Comparison of ENCODE assay signal across 8 cellular contexts in the genomic region with DNA sequence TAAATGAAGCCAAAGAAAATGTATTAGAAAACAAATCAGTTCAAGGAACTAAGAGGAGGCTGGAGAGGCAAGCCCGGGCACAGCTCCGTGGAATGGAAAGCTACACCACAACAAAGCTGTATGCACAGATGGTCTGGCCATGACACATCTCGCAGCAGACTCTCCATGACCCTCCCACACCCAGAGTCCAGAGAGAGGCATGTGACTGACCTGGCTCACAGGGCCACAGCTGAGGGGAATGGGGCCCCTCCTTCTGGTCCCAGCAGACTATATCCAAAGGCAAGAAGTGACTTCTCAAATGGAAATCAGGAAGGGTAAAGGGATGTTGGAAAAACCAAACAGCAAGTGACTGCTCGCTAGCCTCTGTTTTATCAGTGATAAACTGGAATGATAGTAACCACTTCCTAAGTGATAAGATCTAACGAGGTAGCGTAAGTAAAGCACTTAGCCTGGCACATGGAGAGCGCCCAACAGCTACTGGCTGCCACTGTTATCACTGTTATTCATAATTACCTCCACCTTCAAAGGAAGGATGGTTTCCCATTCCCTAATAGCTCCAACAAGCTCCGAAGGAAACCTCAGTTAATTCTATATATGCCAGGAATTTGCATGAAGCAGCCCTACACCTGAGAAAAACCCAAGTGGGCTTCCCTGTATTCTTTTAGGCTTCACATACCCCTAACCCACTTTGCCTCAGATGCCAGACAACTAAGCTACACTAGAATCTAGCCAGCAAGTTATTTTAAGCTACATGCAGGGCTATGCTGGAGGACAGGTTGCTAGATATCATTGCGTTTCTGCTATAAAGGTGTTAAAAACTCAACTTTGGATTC. TPM values are rescaled to one million over a fixed set of nuclear protein-coding genes. Genes with fewer than 3 reads are reported as not detected.
DNase-seq lines count a peak whose midpoint lies in the region; ATAC-seq, FAIRE-seq and TF ChIP-seq lines count a peak whose summit lies in the region.

No MANE protein-coding gene starts in this region.

- CTCF ChIA-PET in AG04449 (lab: Yijun Ruan, JAX), result interaction anchor here (0.6 to 4.9 kb wide), 7 partner anchors 8 to 151 kb away, joined by 3 to 22 read pairs (median 6); a partner anchor contains a TSS
- CTCF ChIA-PET in activated CD8-positive, alpha-beta memory T cell treated with anti-CD3 and anti-CD28 coated beads, Interleukin-2, amount 10 ng/mL, durations not matched to agents 7 days and 5 days (lab: Charles Lee), result interaction anchor here (0.6 to 1.6 kb wide), 5 partner anchors 9 to 159 kb away, joined by 3 to 4 read pairs (median 3); no protein-coding TSS in a partner anchor

- no peak overlapping the region for H3K27ac ChIP-seq in transverse colon

- H3K27me3 Mint-ChIP-seq in T-helper 2 cell treated with Interferon-gamma antibody and Interleukin-4, amounts not matched to agents 5 μg/mL and 100 μg/mL, for 36 hours (ENCODE audit: low read depth), result no peaks in the 10 kb centered on the region
- H3K27me3 Mint-ChIP-seq in activated CD8-positive, alpha-beta memory T cell treated with anti-CD3 and anti-CD28 coated beads, Interleukin-2, amount 10 ng/mL, durations not matched to agents 7 days and 5 days, result no peaks in the 10 kb centered on the region

- H3K4me1 Mint-ChIP-seq in T-helper 2 cell treated with Interferon-gamma antibody and Interleukin-4, amounts not matched to agents 5 μg/mL and 100 μg/mL, for 36 hours (ENCODE audit: low read depth), result peaks cover 68% of the 10 kb centered on the region
- peaks cover 68% of the 10 kb centered on the region for H3K4me1 Mint-ChIP-seq in activated CD8-positive, alpha-beta memory T cell treated with anti-CD3 and anti-CD28 coated beads, Interleukin-2, amount 10 ng/mL, durations not matched to agents 7 days and 5 days

- peak overlapping the region; percentile 49 for H3K4me3 Mint-ChIP-seq in T-helper 2 cell treated with Interferon-gamma antibody and Interleukin-4, amounts not matched to agents 5 μg/mL and 100 μg/mL, for 36 hours
- no peak overlapping the region for H3K4me3 Mint-ChIP-seq in activated CD8-positive, alpha-beta memory T cell treated with anti-CD3 and anti-CD28 coated beads, Interleukin-2, amount 10 ng/mL, durations not matched to agents 7 days and 5 days

- H3K4me1 ChIP-seq in transverse colon, result peaks cover 0 to 2% (median 0%) of the 10 kb centered on the region in 4 donors

- in situ Hi-C loops in transverse colon (cut with MboI; ENCODE audit: low pct_ligation_motif_present in 1 of 4, low pct_unique_long_range_greater_than_20kb in 1 of 4, low sequenced_read_pairs in 3 of 4), result loop anchor here in 1 of 4 donors (10.0 kb wide), 1 partner anchor 147 kb away; no protein-coding TSS in a partner anchor

- POLR2A ChIA-PET in AG04449 (lab: Yijun Ruan, JAX), result interaction anchor here (0.6 to 1.2 kb wide), 6 partner anchors 9 to 153 kb away, joined by 3 to 5 read pairs (median 4); a partner anchor contains a TSS

- H3K4me3 ChIP-seq in AG04449 (ENCODE audit: low read depth, low read length) (no peak overlapping the region), transverse colon (no peak overlapping the region)

- H3K36me3 Mint-ChIP-seq in T-helper 2 cell treated with Interferon-gamma antibody and Interleukin-4, amounts not matched to agents 5 μg/mL and 100 μg/mL, for 36 hours (ENCODE audit: low read depth), result peaks cover 30% of the 10 kb centered on the region
- H3K36me3 Mint-ChIP-seq in activated CD8-positive, alpha-beta memory T cell treated with anti-CD3 and anti-CD28 coated beads, Interleukin-2, amount 10 ng/mL, durations not matched to agents 7 days and 5 days, result peaks cover 34% of the 10 kb centered on the region

- H3K27ac Mint-ChIP-seq in T-helper 2 cell treated with Interferon-gamma antibody and Interleukin-4, amounts not matched to agents 5 μg/mL and 100 μg/mL, for 36 hours, result peak overlapping the region; percentile 54
- no peak overlapping the region for H3K27ac Mint-ChIP-seq in activated CD8-positive, alpha-beta memory T cell treated with anti-CD3 and anti-CD28 coated beads, Interleukin-2, amount 10 ng/mL, durations not matched to agents 7 days and 5 days

- no peaks in the 10 kb centered on the region for H3K9me3 ChIP-seq in transverse colon

- TF ChIP-seq POLR2A in GM12891 (IDR thresholded peaks at IDR 0.05; ENCODE audit: low read depth, low read length) (no peak), transverse colon (IDR thresholded peaks at IDR 0.05) (no peak)

- no peaks in the 10 kb centered on the region for H3K36me3 ChIP-seq in transverse colon

- TF ChIP-seq CTCF in AG04449 (IDR thresholded peaks at IDR 0.05; ENCODE audit: insufficient read depth, low read length, missing control alignments), result no peak
- no peak for TF ChIP-seq CTCF in transverse colon (IDR thresholded peaks at IDR 0.05)

- no peaks in the 10 kb centered on the region for H3K27me3 ChIP-seq in transverse colon

- peak; percentile 13 for FAIRE-seq in GM12891 (lab: Jason Lieb, UNC)

- DNase-seq in AG04449 (ENCODE audit: low read depth, low spot score) (peak; percentile 63), GM12891 (ENCODE audit: insufficient read length, low spot score) (no peak), foreskin melanocyte (peak; percentile 27), transverse colon (no peak)
- DNase-seq in T-helper 2 cell treated with Interferon-gamma antibody and Interleukin-4, amounts not matched to agents 5 μg/mL and 100 μg/mL, for 36 hours (ENCODE audit: low spot score), result peak; percentile 22
- DNase-seq in activated CD8-positive, alpha-beta memory T cell treated with anti-CD3 and anti-CD28 coated beads, Interleukin-2, amount 10 ng/mL, durations not matched to agents 7 days and 5 days, result no peak

- TF ChIP-seq EP300 in transverse colon (IDR thresholded peaks at IDR 0.05; ENCODE audit: low read depth), result no peak

- H3K9me3 Mint-ChIP-seq in T-helper 2 cell treated with Interferon-gamma antibody and Interleukin-4, amounts not matched to agents 5 μg/mL and 100 μg/mL, for 36 hours, result no peaks in the 10 kb centered on the region
- no peaks in the 10 kb centered on the region for H3K9me3 Mint-ChIP-seq in activated CD8-positive, alpha-beta memory T cell treated with anti-CD3 and anti-CD28 coated beads, Interleukin-2, amount 10 ng/mL, durations not matched to agents 7 days and 5 days (ENCODE audit: low read depth)

- intact Hi-C loops in transverse colon (cut with DNase I; ENCODE audit: low total_unique reads), result no loop called here

- WGBS in transverse colon (ENCODE audit: low coverage in 1 of 2), 2 donors, result 77 to 92% methylated on average over 4 to 9 of the region's 9 CpGs

- ATAC-seq in HG02885 (IDR thresholded peaks at IDR 0.05; ENCODE audit: poor library complexity, unreplicated experiment) (no peak), GM18511 (IDR thresholded peaks at IDR 0.05; ENCODE audit: unreplicated experiment) (no peak)
- no peak for ATAC-seq in activated CD8-positive, alpha-beta memory T cell treated with anti-CD3 and anti-CD28 coated beads, Interleukin-2, amount 10 ng/mL, durations not matched to agents 7 days and 5 days

TF ChIP-seq in GM12891, 5 proteins besides CTCF, POLR2A, EP300 and RAD21:
- TF ChIP-seq SPI1 (IDR thresholded peaks at IDR 0.05; ENCODE audit: low read depth, low read length) (no peak), TAF1 (IDR thresholded peaks at IDR 0.05; ENCODE audit: low read depth, low read length) (no peak), POLR2AphosphoS5 (IDR thresholded peaks at IDR 0.05; ENCODE audit: low read depth, low read length) (no peak), POU2F2 (IDR thresholded peaks at IDR 0.05; ENCODE audit: low read depth, low read length) (no peak), PAX5 (IDR thresholded peaks at IDR 0.05; ENCODE audit: insufficient read depth, low read length, severe bottlenecking) (no peak)

RNA-seq across cellular contexts. Expression of a gene that starts 8.4 kb away (rescaled TPM):
- polyA plus RNA-seq in GM12891 (2012; ENCODE audit: low read depth, missing spikeins), result 12.5 TPM
- total RNA-seq in transverse colon, result 10 to 100 TPM in 1 of 4 donors, 1 to 10 TPM in 3; 6.7 to 20.6 (median 8.0) TPM
- total RNA-seq in activated CD8-positive, alpha-beta memory T cell treated with anti-CD3 and anti-CD28 coated beads, Interleukin-2, amount 10 ng/mL, durations not matched to agents 7 days and 5 days, result 100 to 1,000 TPM in 1 of 2 experiments, 10 to 100 TPM in 1; 98.3 to 133 TPM

Comparison
In these comparisons a context has a peak if more than half of its experiments do, and no peak if none do; other contexts are left out.
1. DNase-seq: peak in AG04449 (single experiment), T-helper 2 cell treated with Interferon-gamma antibody and Interleukin-4, amounts not matched to agents 5 μg/mL and 100 μg/mL, for 36 hours (single experiment) and foreskin melanocyte (single experiment); none in GM12891 (single experiment), transverse colon (single experiment) and activated CD8-positive, alpha-beta memory T cell treated with anti-CD3 and anti-CD28 coated beads, Interleukin-2, amount 10 ng/mL, durations not matched to agents 7 days and 5 days (single experiment).
2. RNA of a gene that starts 8.4 kb away (total RNA-seq): 98.3 to 133 TPM in activated CD8-positive, alpha-beta memory T cell treated with anti-CD3 and anti-CD28 coated beads, Interleukin-2, amount 10 ng/mL, durations not matched to agents 7 days and 5 days; 6.7 to 20.6 TPM in transverse colon; every median in the first group is over 4 times any median in the second.